In genomic region chr7:98867271-98867701, GRCh38 we compare ENCODE assay signal across 16 cellular contexts. TPM values are rescaled to one million over a fixed set of nuclear protein-coding genes. Genes with fewer than 3 reads are reported as not detected.
A peak's percentile ranks its signal among the peaks of the same experiment; 100 is the strongest.
DNase-seq lines count a peak whose midpoint lies in the region; ATAC-seq and TF ChIP-seq lines count a peak whose summit lies in the region.
"Had no signal": no experiment of that assay in that cellular context is flagged by ENCODE, and none has a peak within 500 bp of the region (broad histone marks: within the 10 kb centered on the region; RNA-seq: fewer than 3 reads in every experiment).

No MANE protein-coding gene starts in this region.

- no peaks in the 10 kb centered on the region for H3K79me2 ChIP-seq in fibroblast of lung (ENCODE audit: control insufficient read depth, insufficient read depth, low read length)

- H2AFZ ChIP-seq in fibroblast of lung (ENCODE audit: low read length), result no peak overlapping the region

- H3K4me3 ChIP-seq in fibroblast of lung (replicated peaks in 1 of 4; ENCODE audit: control extremely low read depth in 1 of 4, insufficient read depth in 1 of 4, low read depth in 3 of 4, low read length in 4 of 4), result no peak overlapping the region

- peak; percentile 51 for ATAC-seq in sciatic nerve
- ATAC-seq in HG02938 (IDR thresholded peaks at IDR 0.05; ENCODE audit: unreplicated experiment), result no peak
- no peak for ATAC-seq in HG03460 (IDR thresholded peaks at IDR 0.05; ENCODE audit: unreplicated experiment)
- ATAC-seq: left colon had no signal

- DNase-seq in NCI-H1417 (lab: John Stamatoyannopoulos, UW), result peak in 2 of 3 experiments; percentile 39 to 79
- no peak for DNase-seq in NCI-H1417 treated with DMSO at 0.1 percent for 48 hours (lab: John Stamatoyannopoulos, UW)
- DNase-seq in NCI-H82 (lab: John Stamatoyannopoulos, UW), result peak; percentile 94
- peak; percentile 38 to 43 for DNase-seq in fibroblast of lung (ENCODE audit: low read depth in 2 of 2)
- no peak for DNase-seq in sciatic nerve (ENCODE audit: low spot score)
- DNase-seq in dedifferentiated amniotic fluid mesenchymal stem cell (ENCODE audit: extremely low spot score), result no peak
- DNase-seq: activated B cell treated with CpG ODN at 0.5 μM for 24 hours; cerebellar nuclear complex; DND-41; left colon; NCI-H187; stimulated activated CD4-positive, alpha-beta T cell treated with anti-CD3 and anti-CD28 coated beads, Interleukin-1b, Interleukin-23, amount 100 ng/mL, for 48 hours; stimulated activated naive CD4-positive, alpha-beta T cell had no signal

- H3K9me3 ChIP-seq in fibroblast of lung (ENCODE audit: control insufficient read depth, insufficient read depth, low read depth, low read length), result no peaks in the 10 kb centered on the region

- no peak overlapping the region for H3K9ac ChIP-seq in fibroblast of lung (ENCODE audit: insufficient read depth, low read length)

- H3K36me3 ChIP-seq in fibroblast of lung (ENCODE audit: control insufficient read depth, insufficient read depth, low read length), result no peaks in the 10 kb centered on the region

- no peak overlapping the region for H3K4me2 ChIP-seq in fibroblast of lung (ENCODE audit: extremely low read depth, insufficient read depth, low read length)

- H4K20me1 ChIP-seq in fibroblast of lung (ENCODE audit: control insufficient read depth, extremely low read depth, insufficient read depth, low read length), result no peaks in the 10 kb centered on the region

- no peak overlapping the region for H3K27ac ChIP-seq in fibroblast of lung (ENCODE audit: insufficient read depth, low read length)

- H3K4me1 ChIP-seq in fibroblast of lung (ENCODE audit: control insufficient read depth, extremely low read depth, insufficient read depth, low read length), result peaks cover 2% of the 10 kb centered on the region

- peaks cover 13% of the 10 kb centered on the region for H3K27me3 ChIP-seq in fibroblast of lung (ENCODE audit: control insufficient read depth, insufficient read depth, low read length)

- no peak for TF ChIP-seq CTCF in fibroblast of lung (conservative IDR thresholded peaks at IDR 0.05 in 1 of 2, IDR thresholded peaks at IDR 0.05 in 1 of 2; ENCODE audit: low read depth in 1 of 2, low read length in 2 of 2)

- intact Hi-C loops in sciatic nerve (cut with DNase I), result no loop called here

RNA-seq across cellular contexts. Expression of gene TMEM130, which starts 2.5 kb away (rescaled TPM):
- total RNA-seq in fibroblast of lung (0.26 and 0.66 TPM in 2 replicates), sciatic nerve (5.7 TPM)
- 0.95 and 2.6 TPM in 2 replicates for polyA plus RNA-seq in fibroblast of lung
- 1.8 and 4.8 TPM in 2 replicates for polyA plus RNA-seq in fibroblast of lung (2012)
- polyA minus RNA-seq in fibroblast of lung (ENCODE audit: low replicate concordance), result 1.3 and 16.4 TPM in 2 replicates
- total RNA-seq: activated T-helper 2 cell treated with anti-CD3 and anti-CD28 coated beads, Interferon-gamma antibody, Interleukin-2, Interleukin-4, amounts not matched to agents 10 μg/mL and 5 μg/mL and 100 μg/mL, durations not matched to agents 14 hours and 24 hours and 36 hours had no signal

RNA-seq across cellular contexts. Expression of gene TRRAP, which starts 11.0 kb away (rescaled TPM):
- total RNA-seq in fibroblast of lung (14.4 and 20.6 TPM in 2 replicates), sciatic nerve (50.6 TPM)
- polyA plus RNA-seq in fibroblast of lung, result 11.3 and 17.6 TPM in 2 replicates
- 12.9 and 14.9 TPM in 2 replicates for polyA plus RNA-seq in fibroblast of lung (2012)
- polyA minus RNA-seq in fibroblast of lung (ENCODE audit: low replicate concordance), result 64.0 and 86.9 TPM in 2 replicates

Comparison
In these comparisons a context has a peak if more than half of its experiments do, and no peak if none do; other contexts are left out.
1. DNase-seq: peak in NCI-H1417 (2 of 3), NCI-H82 (single experiment) and fibroblast of lung (2 of 2); none in NCI-H1417 treated with DMSO at 0.1 percent for 48 hours (single experiment), sciatic nerve (single experiment) and dedifferentiated amniotic fluid mesenchymal stem cell (single experiment).